In genomic region chr20:62476074-62476838, GRCh38 we compare ENCODE assay signal across 13 cellular contexts. TPM values are rescaled to one million over a fixed set of nuclear protein-coding genes. Genes with fewer than 3 reads are reported as not detected.
A peak's percentile ranks its signal among the peaks of the same experiment; 100 is the strongest.
DNase-seq lines count a peak whose midpoint lies in the region; ATAC-seq and TF ChIP-seq lines count a peak whose summit lies in the region.
"Had no signal": no experiment of that assay in that cellular context is flagged by ENCODE, and none has a peak within 500 bp of the region (broad histone marks: within the 10 kb centered on the region; RNA-seq: fewer than 3 reads in every experiment).

No MANE protein-coding gene starts in this region.

- peak; percentile 21 for DNase-seq in DMS53 (lab: John Stamatoyannopoulos, UW)
- no peak for DNase-seq in DMS53 treated with DMSO at 0.1 percent for 48 hours (lab: John Stamatoyannopoulos, UW; ENCODE audit: unreplicated experiment)
- DNase-seq in ascending aorta (ENCODE audit: low spot score in 2 of 2): no peak
- DNase-seq in left kidney (ENCODE audit: low read depth, low spot score): peak; percentile 75
- DNase-seq in thoracic aorta (ENCODE audit: low spot score): no peak
- no peak for DNase-seq in COR-L47 (lab: John Stamatoyannopoulos, UW)
- DNase-seq in activated CD4-positive, alpha-beta T cell treated with anti-CD3 and anti-CD28 coated beads for 4 hours: no peak
- DNase-seq: activated T-cell treated with anti-CD3 and anti-CD28 coated beads, Interleukin-2, amount 50 U/mL, for 4 hours; cortex of kidney; NCI-H187 treated with DMSO at 0.1 percent for 48 hours had no signal

- H3K36me3 ChIP-seq in ascending aorta (no peaks in the 10 kb centered on the region), thoracic aorta (no peaks in the 10 kb centered on the region)

- H3K9me3 ChIP-seq in ascending aorta (no peaks in the 10 kb centered on the region), thoracic aorta (no peaks in the 10 kb centered on the region)

- intact Hi-C loops in ascending aorta (cut with DNase I): no loop called here

- H3K27ac ChIP-seq in ascending aorta (no peak overlapping the region), thoracic aorta (no peak overlapping the region)
- H3K27ac ChIP-seq: SK-N-MC had no signal

- H3K4me1 ChIP-seq in ascending aorta (peaks cover 0 to 7% of the 10 kb centered on the region in 2 donors), thoracic aorta (ENCODE audit: control insufficient read depth in 1 of 2, low read depth in 2 of 2) (peaks cover 0 to 16% of the 10 kb centered on the region in 2 donors)

- TF ChIP-seq CTCF in ascending aorta (IDR thresholded peaks at IDR 0.05) (no peak), thoracic aorta (IDR thresholded peaks at IDR 0.05) (no peak)

- ATAC-seq in thoracic aorta (ENCODE audit: insufficient number of reproducible peaks, low FRiP score, low read depth): no peak
- no peak for ATAC-seq in activated CD4-positive, CD25-positive, alpha-beta regulatory T cell treated with anti-CD3 and anti-CD28 coated beads, Interleukin-2, amount 50 U/mL, for 24 hours

- H3K27me3 ChIP-seq in ascending aorta (peaks cover 5% of the 10 kb centered on the region), thoracic aorta (replicated peaks; ENCODE audit: insufficient read depth) (peaks cover 8% of the 10 kb centered on the region)

- H3K4me3 ChIP-seq in ascending aorta (peak overlapping the region; percentile 52 to 54), thoracic aorta (peak overlapping the region; percentile 59)
- H3K4me3 ChIP-seq: SK-N-MC had no signal

RNA-seq across cellular contexts. Expression of gene GATA5, which starts 0.5 kb away (rescaled TPM):
- total RNA-seq in ascending aorta (not detected), thoracic aorta (under 1 TPM in 1 of 2 donors, not detected in 1; 0.27 TPM)
- total RNA-seq: activated T-cell treated with anti-CD3 and anti-CD28 coated beads, Interleukin-2, amount 50 U/mL, for 4 hours had no signal

RNA-seq across cellular contexts. Expression of gene RBBP8NL, which starts 48.9 kb away (rescaled TPM):
- total RNA-seq in ascending aorta: not detected
- total RNA-seq in thoracic aorta: not detected
- total RNA-seq: A172; activated T-cell treated with anti-CD3 and anti-CD28 coated beads, Interleukin-2, amount 50 U/mL, for 4 hours had no signal

Comparison
In these comparisons a context has a peak if more than half of its experiments do, and no peak if none do; other contexts are left out.
1. DNase-seq: peak in DMS53 (single experiment) and left kidney (single experiment); none in DMS53 treated with DMSO at 0.1 percent for 48 hours (single experiment), ascending aorta (0 of 2), thoracic aorta (single experiment), COR-L47 (single experiment) and activated CD4-positive, alpha-beta T cell treated with anti-CD3 and anti-CD28 coated beads for 4 hours (0 of 2).